ENCODE assay signal across 16 cellular contexts in genomic region chr4:28772066-28772465, GRCh38.
DNase-seq lines count a peak whose midpoint lies in the region; ATAC-seq lines count a peak whose summit lies in the region.
"Had no signal": no experiment of that assay in that cellular context is flagged by ENCODE, and none has a peak within 500 bp of the region (broad histone marks: within the 10 kb centered on the region; RNA-seq: fewer than 3 reads in every experiment).

No MANE protein-coding gene starts in this region.

- H3K4me1 ChIP-seq in ACC112 (ENCODE audit: control insufficient read depth, insufficient read depth, low read length, unreplicated experiment), result peaks cover 16% of the 10 kb centered on the region

- no peak for ATAC-seq in HG03521 (IDR thresholded peaks at IDR 0.05; ENCODE audit: unreplicated experiment)
- ATAC-seq in HG02840 (IDR thresholded peaks at IDR 0.05; ENCODE audit: low FRiP score, unreplicated experiment), result no peak

- H3K4me3 ChIP-seq in ACC112 (ENCODE audit: low read depth, low read length), result no peak overlapping the region; the same call in 1 of the 2 replicates
- H3K4me3 ChIP-seq: lung, thoracic aorta had no signal

- H3K27ac ChIP-seq in ACC112 (ENCODE audit: low read depth, low read length), result peak overlapping the region; percentile 57
- H3K27ac ChIP-seq: thoracic aorta, VCaP had no signal

- no peaks in the 10 kb centered on the region for H3K27me3 ChIP-seq in ACC112 (ENCODE audit: insufficient read depth, low read length)

- no peaks in the 10 kb centered on the region for H3K79me2 ChIP-seq in ACC112 (ENCODE audit: control insufficient read depth, insufficient read depth, low read length, unreplicated experiment)

- DNase-seq in HK-2 (ENCODE audit: unreplicated experiment), result peak; percentile 4
- DNase-seq in astrocyte of the hippocampus (ENCODE audit: low read depth, low spot score), result peak; percentile 60
- peak; percentile 87 for DNase-seq in iris pigment epithelial cell (ENCODE audit: low read depth)
- no peak for DNase-seq in NCI-H2227 (lab: John Stamatoyannopoulos, UW; ENCODE audit: unreplicated experiment)
- DNase-seq in activated T-cell treated with anti-CD3 and anti-CD28 coated beads for 4 hours, result no peak
- DNase-seq: DMS53, NCI-H1048, NCI-H345, nucleus accumbens, SW 1271 had no signal

- no peaks in the 10 kb centered on the region for H3K36me3 ChIP-seq in ACC112 (ENCODE audit: insufficient read depth, low read length)
- H3K36me3 ChIP-seq: thoracic aorta had no signal

- peak overlapping the region; percentile 45 for H2AFZ ChIP-seq in ACC112 (ENCODE audit: low read length, unreplicated experiment)

Comparison
In these comparisons a context has a peak if more than half of its experiments do, and no peak if none do; other contexts are left out.
1. DNase-seq: peak in HK-2 (single experiment), astrocyte of the hippocampus (single experiment) and iris pigment epithelial cell (single experiment); none in NCI-H2227 (single experiment) and activated T-cell treated with anti-CD3 and anti-CD28 coated beads for 4 hours (single experiment).